8 cellular contexts compared by ENCODE assay signal in genomic region chr4:185204238-185204910, GRCh38. TPM values are rescaled to one million over a fixed set of nuclear protein-coding genes. Genes with fewer than 3 reads are reported as not detected.
DNase-seq lines count a peak whose midpoint lies in the region; ATAC-seq and TF ChIP-seq lines count a peak whose summit lies in the region.

No MANE protein-coding gene starts in this region.

- TF ChIP-seq POLR2A in erythroblast (IDR thresholded peaks at IDR 0.05; ENCODE audit: low read length), result no peak

- H3K27me3 Mint-ChIP-seq in stimulated activated naive CD8-positive, alpha-beta T cell treated with anti-CD3 and anti-CD28 coated beads, Interleukin-15, Interleukin-2, amounts not matched to agents 100 ng/mL and 50 ng/mL, for 24 hours, result no peaks in the 10 kb centered on the region

- CTCF ChIA-PET in RWPE1 (lab: Yijun Ruan, JAX), result interaction anchor here (0.6 kb wide), 3 partner anchors 21 to 348 kb away, joined by 3 to 5 read pairs (median 4); no protein-coding TSS in a partner anchor

- peak overlapping the region; percentile 87 for H3K27ac Mint-ChIP-seq in stimulated activated naive CD8-positive, alpha-beta T cell treated with anti-CD3 and anti-CD28 coated beads, Interleukin-15, Interleukin-2, amounts not matched to agents 100 ng/mL and 50 ng/mL, for 24 hours

- no peaks in the 10 kb centered on the region for H3K9me3 Mint-ChIP-seq in stimulated activated naive CD8-positive, alpha-beta T cell treated with anti-CD3 and anti-CD28 coated beads, Interleukin-15, Interleukin-2, amounts not matched to agents 100 ng/mL and 50 ng/mL, for 24 hours

- ATAC-seq in stimulated activated naive CD8-positive, alpha-beta T cell treated with anti-CD3 and anti-CD28 coated beads, Interleukin-15, Interleukin-2, amounts not matched to agents 100 U/mL and 50 U/mL, for 24 hours, result no peak

- TF ChIP-seq CTCF in RWPE1 (conservative IDR thresholded peaks at IDR 0.05; ENCODE audit: low read depth), result no peak

- DNase-seq in stimulated activated naive CD8-positive, alpha-beta T cell treated with anti-CD3 and anti-CD28 coated beads, Interleukin-15, Interleukin-2, amounts not matched to agents 100 U/mL and 50 U/mL, for 24 hours, result no peak
- DNase-seq in RWPE1 (ENCODE audit: low spot score), result peak; percentile 28
- peak; percentile 31 to 39 for DNase-seq in erythroblast (lab: John Stamatoyannopoulos, UW)
- DNase-seq in pons (ENCODE audit: low spot score), result peak; percentile 46
- no peak for DNase-seq in NCI-H2107 (lab: John Stamatoyannopoulos, UW)
- DNase-seq in SKM-1 (lab: John Stamatoyannopoulos, UW; ENCODE audit: unreplicated experiment), result no peak
- no peak for DNase-seq in ureter (ENCODE audit: low spot score)

- H3K27ac ChIP-seq in RWPE1, result peak overlapping the region; percentile 89

- peaks cover 10% of the 10 kb centered on the region for H3K36me3 Mint-ChIP-seq in stimulated activated naive CD8-positive, alpha-beta T cell treated with anti-CD3 and anti-CD28 coated beads, Interleukin-15, Interleukin-2, amounts not matched to agents 100 ng/mL and 50 ng/mL, for 24 hours (ENCODE audit: low read depth)

- peak overlapping the region; percentile 87 for H3K4me3 Mint-ChIP-seq in stimulated activated naive CD8-positive, alpha-beta T cell treated with anti-CD3 and anti-CD28 coated beads, Interleukin-15, Interleukin-2, amounts not matched to agents 100 ng/mL and 50 ng/mL, for 24 hours

- POLR2A ChIA-PET in RWPE1 (lab: Yijun Ruan, JAX; ENCODE audit: low non-redundant PET), result no interaction called here

- peaks cover 63% of the 10 kb centered on the region for H3K4me1 Mint-ChIP-seq in stimulated activated naive CD8-positive, alpha-beta T cell treated with anti-CD3 and anti-CD28 coated beads, Interleukin-15, Interleukin-2, amounts not matched to agents 100 ng/mL and 50 ng/mL, for 24 hours (ENCODE audit: low read depth)

RNA-seq across cellular contexts. Expression of gene CFAP97, which starts 0.6 kb away (rescaled TPM):
- total RNA-seq in ureter, result 49.3 TPM

RNA-seq across cellular contexts. Expression of gene SNX25, which starts 5.0 kb away (rescaled TPM):
- total RNA-seq in ureter, result 17.4 TPM

Comparison
In these comparisons a context has a peak if more than half of its experiments do, and no peak if none do; other contexts are left out.
1. DNase-seq: peak in RWPE1 (single experiment), erythroblast (2 of 2) and pons (single experiment); none in stimulated activated naive CD8-positive, alpha-beta T cell treated with anti-CD3 and anti-CD28 coated beads, Interleukin-15, Interleukin-2, amounts not matched to agents 100 U/mL and 50 U/mL, for 24 hours (single experiment), NCI-H2107 (single experiment), SKM-1 (single experiment) and ureter (single experiment).